26 cellular contexts compared by ENCODE assay signal in the genomic region with DNA sequence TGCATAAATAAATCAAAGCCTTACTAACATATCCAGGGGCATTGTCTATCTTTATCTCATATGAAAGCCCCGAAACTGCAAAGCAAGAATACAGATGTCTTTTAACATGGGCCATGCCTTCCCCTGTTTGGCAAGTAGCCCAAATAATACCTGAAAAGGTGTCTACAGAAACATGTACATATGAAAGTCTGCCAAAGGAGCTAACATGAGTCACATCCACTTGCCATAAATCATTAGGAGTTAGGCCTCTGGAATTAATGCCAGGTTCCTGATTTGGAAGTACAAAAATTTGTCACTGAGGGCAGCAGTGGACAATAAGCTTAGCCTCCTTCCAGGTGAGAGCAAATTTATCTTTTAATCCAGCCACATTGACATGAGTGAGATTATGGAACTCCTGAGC.
"Had no signal": no experiment of that assay in that cellular context is flagged by ENCODE, and none has a peak within 500 bp of the region (broad histone marks: within the 10 kb centered on the region; RNA-seq: fewer than 3 reads in every experiment).

No MANE protein-coding gene starts in this region.

- H3K27me3 ChIP-seq: adrenal gland, body of pancreas, esophagus muscularis mucosa, gastrocnemius medialis, ovary, right lobe of liver, upper lobe of left lung, vagina had no signal

- ATAC-seq: body of pancreas; gastrocnemius medialis; left cardiac atrium; naive thymus-derived CD4-positive, alpha-beta T cell; right lobe of liver; stimulated activated effector memory CD8-positive, alpha-beta T cell treated with anti-CD3 and anti-CD28 coated beads, Interleukin-12 subunit alpha, Interleukin-12 subunit beta, amount 100 ng/mL, for 72 hours had no signal

- H3K27ac ChIP-seq: adrenal gland, body of pancreas, esophagus muscularis mucosa, gastrocnemius medialis, ovary, right lobe of liver, upper lobe of left lung, vagina had no signal

- H3K9me3 ChIP-seq: adrenal gland, right lobe of liver, vagina had no signal

- DNase-seq: activated CD4-positive, alpha-beta memory T cell treated with anti-CD3 and anti-CD28 coated beads for 36 hours; activated CD4-positive, alpha-beta T cell treated with anti-CD3 and anti-CD28 coated beads, Interleukin-2, amount 10 ng/mL, durations not matched to agents 24 days and 14 days; activated CD4-positive, CD25-positive, alpha-beta regulatory T cell treated with anti-CD3 and anti-CD28 coated beads, Interleukin-2, amount 50 U/mL, for 72 hours; activated CD8-positive, alpha-beta memory T cell treated with anti-CD3 and anti-CD28 coated beads, Interleukin-2, amount 50 U/mL, for 4 hours; activated effector memory CD4-positive, alpha-beta T cell treated with anti-CD3 and anti-CD28 coated beads, Interleukin-2, amount 50 U/mL, for 16 hours; activated naive CD4-positive, alpha-beta T cell treated with anti-CD3 and anti-CD28 coated beads for 36 hours; activated naive CD8-positive, alpha-beta T cell treated with anti-CD3 and anti-CD28 coated beads for 36 hours; activated T-cell treated with anti-CD3 and anti-CD28 coated beads, Interleukin-2, amount 50 U/mL, for 1 hour; adrenal gland; aorta; body of pancreas; caudate nucleus; gastrocnemius medialis; glutamatergic neuron; islet precursor cell; left cardiac atrium; midbrain; naive thymus-derived CD4-positive, alpha-beta T cell; ovary; right lobe of liver; stimulated activated CD4-positive, alpha-beta T cell treated with anti-CD3 and anti-CD28 coated beads, Interleukin-12 subunit alpha, Interleukin-12 subunit beta, amount 100 ng/mL, for 4 hours; stimulated activated CD4-positive, alpha-beta T cell treated with anti-CD3 and anti-CD28 coated beads, Interleukin-4, amount 100 ng/mL, for 24 hours; upper lobe of left lung had no signal

- H3K36me3 ChIP-seq: adrenal gland, esophagus muscularis mucosa, gastrocnemius medialis, ovary, right lobe of liver, upper lobe of left lung, vagina had no signal

- H3K4me3 ChIP-seq: adrenal gland, body of pancreas, esophagus muscularis mucosa, gastrocnemius medialis, ovary, right lobe of liver, upper lobe of left lung, vagina had no signal

- H3K4me1 ChIP-seq: adrenal gland, body of pancreas, gastrocnemius medialis, upper lobe of left lung, vagina had no signal
